In genomic region chr5:139998837-139999236, GRCh38 we compare ENCODE assay signal across 21 cellular contexts. TPM values are rescaled to one million over a fixed set of nuclear protein-coding genes. Genes with fewer than 3 reads are reported as not detected.
DNase-seq lines count a peak whose midpoint lies in the region; ATAC-seq, FAIRE-seq and TF ChIP-seq lines count a peak whose summit lies in the region.
"Had no signal": no experiment of that assay in that cellular context is flagged by ENCODE, and none has a peak within 500 bp of the region (broad histone marks: within the 10 kb centered on the region; RNA-seq: fewer than 3 reads in every experiment).

No MANE protein-coding gene starts in this region.

- H2BK15ac ChIP-seq in neuronal stem cell (ENCODE audit: low read length): no peak overlapping the region

- H2AK5ac ChIP-seq in neuronal stem cell (ENCODE audit: low read depth, low read length): no peak overlapping the region

- POLR2A ChIA-PET in GM10248 (lab: Yijun Ruan, JAX): no interaction called here

- H3K9ac ChIP-seq in neuronal stem cell (ENCODE audit: low read depth, low read length, poor library complexity): peak overlapping the region; percentile 9

- peak; percentile 22 for DNase-seq in GM06990 (ENCODE audit: extremely low read depth, insufficient read length)
- no peak for DNase-seq in GM19239 (ENCODE audit: insufficient read length, low spot score)
- no peak for DNase-seq in neuronal stem cell (ENCODE audit: low spot score)
- DNase-seq in LoVo (ENCODE audit: low spot score): no peak
- no peak for DNase-seq in GM10248 (ENCODE audit: extremely low spot score)
- DNase-seq: BE2C; CD8-positive, alpha-beta T cell; COR-L47; DMS153; DMS79 treated with DMSO at 0.1 percent for 48 hours; GDM1; GOT3; KG1 had no signal

- ATAC-seq in HG03432 (IDR thresholded peaks at IDR 0.05; ENCODE audit: unreplicated experiment): peak; percentile 52
- ATAC-seq in HG02571 (IDR thresholded peaks at IDR 0.05; ENCODE audit: unreplicated experiment): no peak
- ATAC-seq: CD8-positive, alpha-beta T cell had no signal

- H3K27me3 ChIP-seq in GM06990 (replicated peaks; ENCODE audit: control insufficient read depth, insufficient read depth, low read length): no peaks in the 10 kb centered on the region
- peaks cover 0 to 35% (median 0%) of the 10 kb centered on the region in 3 experiments for H3K27me3 ChIP-seq in neuronal stem cell (ENCODE audit: control insufficient read depth in 3 of 3, insufficient read depth in 3 of 3, low read depth in 1 of 3, low read length in 3 of 3)
- H3K27me3 ChIP-seq: BE2C had no signal

- H4K91ac ChIP-seq in neuronal stem cell (ENCODE audit: low read depth, low read length, poor library complexity): no peak overlapping the region

- H4K8ac ChIP-seq in neuronal stem cell (ENCODE audit: low read depth, low read length): no peak overlapping the region

- no peak overlapping the region for H3K4ac ChIP-seq in neuronal stem cell (ENCODE audit: low read length)

- H2BK120ac ChIP-seq in neuronal stem cell (ENCODE audit: low read depth, low read length): no peak overlapping the region

- no peak overlapping the region for H3K23ac ChIP-seq in neuronal stem cell (ENCODE audit: low read depth, low read length, poor library complexity)

- no peak for TF ChIP-seq CTCF in GM06990 (IDR thresholded peaks at IDR 0.05; ENCODE audit: insufficient read depth, low read length, poor library complexity, severe bottlenecking)
- no peak for TF ChIP-seq CTCF in GM10248 (IDR thresholded peaks at IDR 0.05; ENCODE audit: control extremely low read depth, extremely low read depth, low read depth, missing control alignments)

- no peak overlapping the region for H3K27ac ChIP-seq in neuronal stem cell (replicated peaks; ENCODE audit: low read length)

- no peak overlapping the region for H2BK5ac ChIP-seq in neuronal stem cell (ENCODE audit: low read length)

- H2AFZ ChIP-seq in neuronal stem cell (ENCODE audit: low read length): no peak overlapping the region

- CTCF ChIA-PET in GM10248 (lab: Yijun Ruan, JAX): interaction anchor here (1.8 to 28.3 kb wide), 3 partner anchors 9 to 212 kb away, joined by 6 to 403 read pairs (median 17); no protein-coding TSS in a partner anchor

- no peak overlapping the region for H3K4me3 ChIP-seq in GM06990 (replicated peaks; ENCODE audit: low read depth, low read length)
- H3K4me3 ChIP-seq in neuronal stem cell (ENCODE audit: low read length in 2 of 2): no peak overlapping the region
- H3K4me3 ChIP-seq: HAP-1 had no signal

- H3K14ac ChIP-seq in neuronal stem cell (ENCODE audit: low read length): no peak overlapping the region

- peak; percentile 48 for FAIRE-seq in GM19239 (lab: Jason Lieb, UNC)
- FAIRE-seq: A204.1, D721Med, GM12891 had no signal

- no CpG with 5 or more reads among the region's 3 CpGs for WGBS in neuronal stem cell (ENCODE audit: extremely low coverage in 2 of 2, insufficient read length in 2 of 2, insufficient replicate concordance in 1 of 2), 2 donors

- H3K4me1 ChIP-seq in neuronal stem cell (ENCODE audit: control insufficient read depth in 2 of 2, insufficient read depth in 1 of 2, low read depth in 1 of 2, low read length in 2 of 2): no peaks in the 10 kb centered on the region
- H3K4me1 ChIP-seq: HAP-1 had no signal

- H3K36me3 ChIP-seq in GM06990 (ENCODE audit: control insufficient read depth, insufficient read depth, low read length) (no peaks in the 10 kb centered on the region), neuronal stem cell (replicated peaks in 1 of 2; ENCODE audit: control insufficient read depth in 2 of 2, insufficient read depth in 2 of 2, low read length in 2 of 2) (no peaks in the 10 kb centered on the region)
- H3K36me3 ChIP-seq: BE2C, HAP-1 had no signal

- H3K4me2 ChIP-seq in neuronal stem cell (ENCODE audit: insufficient read depth, low read length, poor library complexity, severe bottlenecking): no peak overlapping the region

- no peak overlapping the region for H2BK12ac ChIP-seq in neuronal stem cell (ENCODE audit: low read length)

- no peaks in the 10 kb centered on the region for H3K9me3 ChIP-seq in neuronal stem cell (replicated peaks in 1 of 2; ENCODE audit: control insufficient read depth in 2 of 2, insufficient read depth in 1 of 2, low read depth in 1 of 2, low read length in 2 of 2)
- H3K9me3 ChIP-seq: BE2C, HAP-1 had no signal

- H3K79me1 ChIP-seq in neuronal stem cell (ENCODE audit: low read depth, low read length): no peaks in the 10 kb centered on the region

- no peak overlapping the region for H3K18ac ChIP-seq in neuronal stem cell (ENCODE audit: low read length)

RNA-seq across cellular contexts. Expression of gene NRG2, which starts 44.3 kb away (rescaled TPM):
- polyA plus RNA-seq in neuronal stem cell (2013, experiment 1 of 2): 0.11 TPM
- 0.12 TPM for polyA plus RNA-seq in neuronal stem cell (2013, experiment 2 of 2)
- polyA plus RNA-seq: CD14-positive monocyte, IgD-negative memory B cell had no signal
